24 cellular contexts compared by ENCODE assay signal in the genomic region with DNA sequence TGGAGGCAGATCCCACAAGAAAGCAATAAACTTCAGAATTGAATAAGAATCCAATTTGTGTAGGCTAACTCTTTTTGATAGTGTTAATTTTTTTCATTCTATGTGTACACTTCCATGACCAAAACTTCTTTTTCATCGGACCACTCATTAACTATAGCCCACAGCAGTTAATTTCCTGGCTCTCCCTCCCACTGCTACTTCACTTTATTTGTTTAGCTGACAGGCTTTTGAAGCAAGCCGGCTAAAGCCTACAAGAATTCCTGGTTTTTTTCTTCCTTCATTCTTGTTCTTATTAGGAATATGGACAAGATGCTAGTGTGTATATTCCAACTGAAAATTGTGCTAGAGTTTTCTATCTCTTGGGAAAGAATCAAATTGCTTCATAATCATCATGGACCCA.
"Had no signal": no experiment of that assay in that cellular context is flagged by ENCODE, and none has a peak within 500 bp of the region (broad histone marks: within the 10 kb centered on the region; RNA-seq: fewer than 3 reads in every experiment).

No MANE protein-coding gene starts in this region.

- H3K9me3 ChIP-seq: breast epithelium had no signal

- H3K36me3 ChIP-seq: breast epithelium had no signal

- ATAC-seq: activated T-cell treated with anti-CD3 and anti-CD28 coated beads, Interleukin-2, amount 50 U/mL, for 72 hours; Panc1; Right ventricle myocardium inferior; T-cell had no signal

- H3K4me3 ChIP-seq: breast epithelium, SK-N-MC had no signal

- H3K4me1 ChIP-seq: breast epithelium had no signal

- DNase-seq: activated CD4-positive, alpha-beta memory T cell treated with anti-CD3 and anti-CD28 coated beads, Interleukin-2, amount 10 ng/mL, durations not matched to agents 7 days and 5 days; activated CD4-positive, alpha-beta T cell treated with anti-CD3 and anti-CD28 coated beads, Interleukin-2, amount 50 U/mL, for 1 hour; activated CD4-positive, CD25-positive, alpha-beta regulatory T cell; activated CD8-positive, alpha-beta memory T cell treated with anti-CD3 and anti-CD28 coated beads, Interleukin-2, amount 50 U/mL, for 4 hours; activated gamma-delta T cell treated with Interleukin-2 at 50 U/mL for 16 hours; activated naive CD4-positive, alpha-beta T cell treated with anti-CD3 and anti-CD28 coated beads, Interleukin-2, amount 10 ng/mL, durations not matched to agents 7 days and 5 days; activated naive CD8-positive, alpha-beta T cell treated with anti-CD3 and anti-CD28 coated beads for 36 hours; activated T-cell treated with anti-CD3 and anti-CD28 coated beads, Interleukin-2, amount 50 U/mL, for 72 hours; caudate nucleus; MM.1S; NCI-H146; NCI-H187 treated with DMSO at 0.1 percent for 48 hours; NCI-H2081 treated with DMSO at 0.1 percent for 48 hours; NCI-H2171 treated with DMSO at 0.1 percent for 48 hours; NCI-H226; NCI-H526; OCI-M1; RPMI8226; T-cell had no signal

- H3K27ac ChIP-seq: breast epithelium, SK-N-MC, VCaP had no signal

- H3K27me3 ChIP-seq: breast epithelium had no signal
